Comparison of ENCODE assay signal across 8 cellular contexts in genomic region chr1:42035830-42036604, GRCh38.
DNase-seq lines count a peak whose midpoint lies in the region; TF ChIP-seq lines count a peak whose summit lies in the region.

No MANE protein-coding gene starts in this region.

- no peak overlapping the region for H4K8ac ChIP-seq in H9 (replicated peaks; ENCODE audit: insufficient read length, low read depth, low read length)

- peak overlapping the region; percentile 80 to 87 for H3K4me3 Mint-ChIP-seq in H9
- H3K4me3 Mint-ChIP-seq in stimulated activated naive CD8-positive, alpha-beta T cell treated with anti-CD3 and anti-CD28 coated beads, Interleukin-15, Interleukin-2, amounts not matched to agents 100 ng/mL and 50 ng/mL, for 24 hours: peak overlapping the region; percentile 82

- no CpG with 5 or more reads among the region's 60 CpGs for WGBS in H9 (ENCODE audit: extremely low coverage, insufficient read length, low lambda C conversion rate)

- H3K27me3 Mint-ChIP-seq in H9 (ENCODE audit: low read depth): peaks cover 35% of the 10 kb centered on the region
- peaks cover 4% of the 10 kb centered on the region for H3K27me3 Mint-ChIP-seq in stimulated activated naive CD8-positive, alpha-beta T cell treated with anti-CD3 and anti-CD28 coated beads, Interleukin-15, Interleukin-2, amounts not matched to agents 100 ng/mL and 50 ng/mL, for 24 hours

- H3K36me3 Mint-ChIP-seq in H9 (ENCODE audit: insufficient read depth in 1 of 3, low read depth in 3 of 3): peaks cover 0 to 2% (median 0%) of the 10 kb centered on the region in 3 experiments; a peak in 2 of 7 replicates
- no peaks in the 10 kb centered on the region for H3K36me3 Mint-ChIP-seq in stimulated activated naive CD8-positive, alpha-beta T cell treated with anti-CD3 and anti-CD28 coated beads, Interleukin-15, Interleukin-2, amounts not matched to agents 100 ng/mL and 50 ng/mL, for 24 hours (ENCODE audit: low read depth)

- H3K4me1 ChIP-seq in ES-I3 (ENCODE audit: insufficient read depth, low read length) (peaks cover 5% of the 10 kb centered on the region; the same call in 1 of the 2 replicates), H9 (ENCODE audit: insufficient read depth, low read length) (no peaks in the 10 kb centered on the region)

- no peak for TF ChIP-seq CTCF in H9 (conservative IDR thresholded peaks at IDR 0.05)
- peak; percentile 29; the same call in 1 of the 2 replicates for TF ChIP-seq CTCF in RWPE1 (conservative IDR thresholded peaks at IDR 0.05; ENCODE audit: low read depth)
- no peak for TF ChIP-seq CTCF in foreskin fibroblast (IDR thresholded peaks at IDR 0.05; ENCODE audit: low read depth, low read length)
- peak; percentile 9 for TF ChIP-seq CTCF in neural cell (IDR thresholded peaks at IDR 0.05; ENCODE audit: poor library complexity, severe bottlenecking)

- peaks cover 7% of the 10 kb centered on the region for H3K23me2 ChIP-seq in H9 (ENCODE audit: insufficient read length, low read depth, low read length, poor library complexity, severe bottlenecking)

- no peak overlapping the region for H3T11ph ChIP-seq in H9 (ENCODE audit: low read length)

- no peak overlapping the region for H3K18ac ChIP-seq in H9 (ENCODE audit: insufficient read length, low read depth, low read length)

- H3F3A ChIP-seq in neural cell (ENCODE audit: insufficient read depth, low read length, poor library complexity, severe bottlenecking): no peaks in the 10 kb centered on the region

- H4K91ac ChIP-seq in H9 (ENCODE audit: insufficient read length, low read depth, low read length): no peak overlapping the region

- no peak overlapping the region for H2BK12ac ChIP-seq in H9 (ENCODE audit: insufficient read length, low read depth, low read length)

- no peak overlapping the region for H3K14ac ChIP-seq in H9 (ENCODE audit: insufficient read depth, low read length)

- H3K27ac ChIP-seq in H9 (ENCODE audit: insufficient read length, low read depth, low read length): no peak overlapping the region
- H3K27ac ChIP-seq in RWPE1: peak overlapping the region; percentile 52
- peak overlapping the region; percentile 37 for H3K27ac ChIP-seq in neural cell (ENCODE audit: low read length)

- no peak overlapping the region for H3K23ac ChIP-seq in H9 (ENCODE audit: insufficient read length, low read depth, low read length)

- POLR2A ChIA-PET in RWPE1 (lab: Yijun Ruan, JAX; ENCODE audit: low non-redundant PET): no interaction called here

- H3K36me3 ChIP-seq in ES-I3 (ENCODE audit: insufficient read depth, low read length) (no peaks in the 10 kb centered on the region), neural cell (ENCODE audit: insufficient read depth, low read length) (no peaks in the 10 kb centered on the region)

- H3K4me3 ChIP-seq in foreskin fibroblast (ENCODE audit: low read depth in 1 of 2, low read length in 2 of 2): peak overlapping the region; percentile 75 to 97
- H3K4me3 ChIP-seq in neural cell (ENCODE audit: low read length): peak overlapping the region; percentile 78

- H2BK5ac ChIP-seq in H9 (ENCODE audit: insufficient read length, low read length): no peak overlapping the region

- H3K79me2 ChIP-seq in H9 (ENCODE audit: insufficient read depth, low read length) (no peaks in the 10 kb centered on the region), neural cell (replicated peaks; ENCODE audit: insufficient read depth, low read length) (no peaks in the 10 kb centered on the region)

- H2AFZ ChIP-seq in H9 (ENCODE audit: low read length): no peak overlapping the region
- peak overlapping the region; percentile 66 for H2AFZ ChIP-seq in neural cell (ENCODE audit: low read depth, low read length)

- H2AK5ac ChIP-seq in H9 (ENCODE audit: insufficient read length, low read length): no peak overlapping the region

- TF ChIP-seq EP300 in neural cell (conservative IDR thresholded peaks at IDR 0.05; ENCODE audit: poor library complexity, severe bottlenecking): no peak

- no peaks in the 10 kb centered on the region for H3K79me1 ChIP-seq in H9 (ENCODE audit: insufficient read depth, low read depth, low read length, poor library complexity, severe bottlenecking)

- H3K4me2 ChIP-seq in H9 (ENCODE audit: insufficient read depth, insufficient read length, low read length): peak overlapping the region; percentile 66
- H3K4me2 ChIP-seq in neural cell (ENCODE audit: low read length): peak overlapping the region; percentile 87

- no peak overlapping the region for H3K4ac ChIP-seq in H9 (ENCODE audit: low read depth, low read length)

- no peak overlapping the region for H2BK15ac ChIP-seq in H9 (ENCODE audit: low read depth, low read length)

- H2BK20ac ChIP-seq in H9 (ENCODE audit: low read depth, low read length, poor library complexity, severe bottlenecking): no peak overlapping the region

- H3K27ac Mint-ChIP-seq in H9: no peak overlapping the region
- H3K27ac Mint-ChIP-seq in stimulated activated naive CD8-positive, alpha-beta T cell treated with anti-CD3 and anti-CD28 coated beads, Interleukin-15, Interleukin-2, amounts not matched to agents 100 ng/mL and 50 ng/mL, for 24 hours: no peak overlapping the region

- no peaks in the 10 kb centered on the region for H3K9me2 ChIP-seq in neural cell (ENCODE audit: insufficient read depth, low read length)

- H3K9ac ChIP-seq in ES-I3 (ENCODE audit: low read depth, low read length) (peak overlapping the region; percentile 96), H9 (ENCODE audit: extremely low read depth, insufficient read length, low read length) (no peak overlapping the region), neural cell (ENCODE audit: low read length) (peak overlapping the region; percentile 70)

- TF ChIP-seq RAD21 in neural cell (conservative IDR thresholded peaks at IDR 0.05): no peak

- CTCF ChIA-PET in RWPE1 (lab: Yijun Ruan, JAX): interaction anchor here (0.6 to 1.0 kb wide), 2 partner anchors 86 to 229 kb away, joined by 3 to 4 read pairs; no protein-coding TSS in a partner anchor

- no peaks in the 10 kb centered on the region for H3K9me3 ChIP-seq in ES-I3 (ENCODE audit: control insufficient read depth, insufficient read depth, low read length)
- H3K9me3 ChIP-seq in H9 (ENCODE audit: control insufficient read depth, low read depth, low read length): no peaks in the 10 kb centered on the region
- no peaks in the 10 kb centered on the region for H3K9me3 ChIP-seq in neural cell (ENCODE audit: low read length)

- H3K27me3 ChIP-seq in H9 (ENCODE audit: insufficient read depth, low read length) (peaks cover 4% of the 10 kb centered on the region; the same call in 1 of the 2 replicates), neural cell (ENCODE audit: insufficient read depth, low read depth, low read length) (peaks cover 12% of the 10 kb centered on the region)

- no peaks in the 10 kb centered on the region for H3K9me3 Mint-ChIP-seq in H9
- H3K9me3 Mint-ChIP-seq in stimulated activated naive CD8-positive, alpha-beta T cell treated with anti-CD3 and anti-CD28 coated beads, Interleukin-15, Interleukin-2, amounts not matched to agents 100 ng/mL and 50 ng/mL, for 24 hours: no peaks in the 10 kb centered on the region

- H4K5ac ChIP-seq in H9 (ENCODE audit: insufficient read length, low read depth, low read length): no peak overlapping the region

- no peak overlapping the region for H2BK120ac ChIP-seq in H9 (ENCODE audit: low read depth, low read length, poor library complexity, severe bottlenecking)

- no peak overlapping the region for H3K56ac ChIP-seq in H9 (ENCODE audit: insufficient read length, low read depth, low read length)

- H3K4me1 Mint-ChIP-seq in H9: peaks cover 9% of the 10 kb centered on the region in 2 experiments
- H3K4me1 Mint-ChIP-seq in stimulated activated naive CD8-positive, alpha-beta T cell treated with anti-CD3 and anti-CD28 coated beads, Interleukin-15, Interleukin-2, amounts not matched to agents 100 ng/mL and 50 ng/mL, for 24 hours (ENCODE audit: low read depth): peaks cover 33% of the 10 kb centered on the region

- no peaks in the 10 kb centered on the region for H4K20me1 ChIP-seq in H9 (ENCODE audit: control insufficient read depth, insufficient read depth, insufficient read length)
- no peaks in the 10 kb centered on the region for H4K20me1 ChIP-seq in neural cell (ENCODE audit: insufficient read depth)

- peak; percentile 95 for DNase-seq in H9
- DNase-seq in LoVo (ENCODE audit: low spot score): peak; percentile 93
- DNase-seq in RWPE1 (ENCODE audit: low spot score): peak; percentile 97
- DNase-seq in activated effector memory CD4-positive, alpha-beta T cell treated with anti-CD3 and anti-CD28 coated beads, Interleukin-2, amount 50 U/mL, for 16 hours: peak; percentile 99
- peak; percentile 88 to 96 for DNase-seq in foreskin fibroblast

TF ChIP-seq in neural cell, 6 proteins besides CTCF, POLR2A, EP300 and RAD21:
- TF ChIP-seq POLR2AphosphoS5 (IDR thresholded peaks at IDR 0.05) (peak; percentile 68), REST (IDR thresholded peaks at IDR 0.05; ENCODE audit: borderline replicate concordance) (no peak), MXI1 (conservative IDR thresholded peaks at IDR 0.05; ENCODE audit: poor library complexity, severe bottlenecking) (peak; percentile 15), EZH2 (IDR thresholded peaks at IDR 0.05; ENCODE audit: borderline replicate concordance, insufficient read depth, low read length, poor library complexity, severe bottlenecking) (no peak), TAF1 (IDR thresholded peaks at IDR 0.05; ENCODE audit: low read depth) (no peak), SMC3 (conservative IDR thresholded peaks at IDR 0.05; ENCODE audit: poor library complexity) (no peak)

Comparison
In these comparisons a context has a peak if more than half of its experiments do, and no peak if none do; other contexts are left out.
1. CTCF ChIP-seq: peak in RWPE1 (single experiment) and neural cell (single experiment); none in H9 (single experiment) and foreskin fibroblast (single experiment).
2. Peak in every context shown above with its lines, with median percentiles within 50 percentile points of each other: DNase-seq.